ENCODE assay signal across 2 cellular contexts in genomic region chr16:89826531-89827382, GRCh38.
A peak's percentile ranks its signal among the peaks of the same experiment; 100 is the strongest.
TF ChIP-seq lines count a peak whose summit lies in the region.

No MANE protein-coding gene starts in this region.

TF ChIP-seq in A549, 52 proteins besides CTCF, POLR2A, EP300 and RAD21 (continued from another document):
- TF ChIP-seq REST (IDR thresholded peaks at IDR 0.05) (no peak), HOXA7 (CRISPR knock-in tag; IDR thresholded peaks at IDR 0.05) (no peak)

TF ChIP-seq in HEK293, 187 proteins besides CTCF, POLR2A, EP300 and RAD21 (continued from another document):
- TF ChIP-seq KLF1 (tag by site-specific recombination; IDR thresholded peaks at IDR 0.05) (no peak), ZXDB (tag by site-specific recombination; IDR thresholded peaks at IDR 0.05) (no peak), ZNF362 (tag by site-specific recombination; IDR thresholded peaks at IDR 0.05) (0 out of 2 replicates have a peak, but pooled peaks have one; percentile 53), ZIC2 (tag by site-specific recombination; IDR thresholded peaks at IDR 0.05) (no peak), OVOL3 (tag by site-specific recombination; IDR thresholded peaks at IDR 0.05) (no peak), PRDM1 (tag by site-specific recombination; IDR thresholded peaks at IDR 0.05) (peak; percentile 26; the same call in 1 of the 2 replicates), ZNF174 (tag by site-specific recombination; IDR thresholded peaks at IDR 0.05) (no peak)
